Comparison of ENCODE assay signal across 27 cellular contexts in the genomic region with DNA sequence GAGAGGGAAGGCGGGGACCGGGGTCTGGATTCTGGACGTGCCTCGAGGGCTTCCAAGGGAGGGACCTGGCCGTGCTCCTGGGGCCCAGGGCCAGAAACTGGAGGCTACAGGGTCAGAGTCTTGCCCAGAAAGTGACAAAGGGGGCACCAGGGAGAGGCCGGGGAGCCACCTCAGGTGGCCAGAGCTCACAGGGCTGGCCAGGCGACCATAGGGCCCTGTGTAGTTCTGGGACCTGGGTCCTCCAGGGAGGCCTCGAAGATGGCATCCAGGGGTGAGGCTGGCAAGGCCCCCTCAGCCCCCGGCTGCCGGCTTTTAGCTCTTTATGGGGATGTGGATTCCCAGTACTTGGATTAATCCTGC. TPM values are rescaled to one million over a fixed set of nuclear protein-coding genes. Genes with fewer than 3 reads are reported as not detected.
"Had no signal": no experiment of that assay in that cellular context is flagged by ENCODE, and none has a peak within 500 bp of the region (broad histone marks: within the 10 kb centered on the region; RNA-seq: fewer than 3 reads in every experiment).

No MANE protein-coding gene starts in this region.

- H3K9me3 ChIP-seq: SJSA1, SK-N-SH had no signal

- H3K4me2 ChIP-seq: SK-N-SH had no signal

- H3K27ac ChIP-seq: brain microvascular endothelial cell, SJSA1 had no signal

- DNase-seq: activated CD4-positive, alpha-beta T cell treated with anti-CD3 and anti-CD28 coated beads, Interleukin-2, amount 10 ng/mL, durations not matched to agents 24 days and 14 days; activated CD4-positive, alpha-beta T cell treated with anti-CD3 and anti-CD28 coated beads, Interleukin-2, amount 50 U/mL, for 4 hours; activated CD8-positive, alpha-beta T cell treated with anti-CD3 and anti-CD28 coated beads for 36 hours; activated gamma-delta T cell treated with Interleukin-2 at 50 U/mL for 16 hours; activated naive CD4-positive, alpha-beta T cell treated with anti-CD3 and anti-CD28 coated beads, Interleukin-2, amount 10 ng/mL, durations not matched to agents 7 days and 5 days; activated naive CD8-positive, alpha-beta T cell treated with anti-CD3 and anti-CD28 coated beads for 36 hours; activated T-cell treated with anti-CD3 and anti-CD28 coated beads for 4 hours; activated T-cell treated with anti-CD3 and anti-CD28 coated beads, Interleukin-2, amount 50 U/mL, for 4 hours; amniotic stem cell; brain microvascular endothelial cell; NCI-H1092 treated with DMSO at 0.1 percent for 48 hours; NCI-H1417; NCI-H146; NCI-H187; NCI-H2081; NCI-H2171 treated with DMSO at 0.1 percent for 48 hours; NCI-H2227 treated with DMSO at 0.1 percent for 48 hours; NCI-H446 treated with DMSO at 0.1 percent for 48 hours; NCI-H524; NCI-H69; NK-92 treated with Interleukin-12 subunit alpha and Interleukin-12 subunit beta, amount 100 ng/mL, for 24 hours; OCI-M1; SHP77 treated with DMSO at 0.1 percent for 48 hours; SK-N-SH had no signal

- H3K4me1 ChIP-seq: SJSA1 had no signal

- H3K27me3 ChIP-seq: brain microvascular endothelial cell, SJSA1 had no signal

- H3K4me3 ChIP-seq: K562, SJSA1 had no signal

- H3K36me3 ChIP-seq: brain microvascular endothelial cell had no signal

- ATAC-seq: activated CD8-positive, alpha-beta T cell treated with anti-CD3 and anti-CD28 coated beads for 36 hours; activated T-cell treated with anti-CD3 and anti-CD28 coated beads, Interleukin-2, amount 50 U/mL, for 4 hours; K562 had no signal

- H3K9ac ChIP-seq: SK-N-SH had no signal

RNA-seq across cellular contexts. Expression of a gene that starts 14.3 kb away (rescaled TPM):
- total RNA-seq: M059J had no signal
